9 cellular contexts compared by ENCODE assay signal in the genomic region with DNA sequence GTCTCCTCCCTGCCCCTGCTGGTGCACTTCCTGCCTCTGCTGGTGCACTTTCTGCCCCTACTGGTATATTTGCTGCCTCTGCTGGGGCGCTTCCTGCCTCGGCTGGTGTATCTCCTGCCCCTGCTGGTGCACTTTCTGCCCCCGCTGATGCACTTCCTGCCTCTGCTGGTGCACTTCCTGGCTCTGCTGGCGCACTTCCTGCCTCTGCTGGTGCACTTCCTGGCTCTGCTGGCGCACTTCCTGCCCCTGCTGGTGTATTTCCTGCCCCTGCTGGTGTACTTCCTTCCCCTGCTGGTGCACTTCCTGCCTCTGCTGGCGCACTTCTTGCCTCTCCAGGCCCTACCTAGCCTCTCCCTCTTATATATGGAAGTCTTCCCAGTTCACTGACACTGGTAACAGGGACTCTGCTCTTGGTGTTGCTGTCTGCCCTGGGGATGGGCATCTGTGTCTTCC. TPM values are rescaled to one million over a fixed set of nuclear protein-coding genes. Genes with fewer than 3 reads are reported as not detected.
DNase-seq lines count a peak whose midpoint lies in the region; ATAC-seq and TF ChIP-seq lines count a peak whose summit lies in the region.
"Had no signal": no experiment of that assay in that cellular context is flagged by ENCODE, and none has a peak within 500 bp of the region (broad histone marks: within the 10 kb centered on the region; RNA-seq: fewer than 3 reads in every experiment).

No MANE protein-coding gene starts in this region.

- peak; percentile 83 for DNase-seq in UCSD-AML1 (lab: John Stamatoyannopoulos, UW; ENCODE audit: unreplicated experiment)
- DNase-seq in stimulated activated CD4-positive, alpha-beta T cell treated with anti-CD3 and anti-CD28 coated beads, Interleukin-1b, Interleukin-23, amount 100 ng/mL, for 1 hour (ENCODE audit: low read depth in 2 of 2): peak; percentile 44 to 55
- DNase-seq in SIG-M5 (lab: John Stamatoyannopoulos, UW): no peak
- DNase-seq in occipital lobe (lab: John Stamatoyannopoulos, UW): no peak
- DNase-seq in SHP77 treated with DMSO at 0.1 percent for 48 hours (lab: John Stamatoyannopoulos, UW): no peak

- no peak for ATAC-seq in HG02938 (IDR thresholded peaks at IDR 0.05; ENCODE audit: unreplicated experiment)

- no peak overlapping the region for H3K4me3 ChIP-seq in GM12875 (ENCODE audit: low read depth, low read length)

- no peaks in the 10 kb centered on the region for H3K36me3 Mint-ChIP-seq in brain

- no peak overlapping the region for H3K4me3 Mint-ChIP-seq in brain

- TF ChIP-seq CTCF in GM12875 (IDR thresholded peaks at IDR 0.05; ENCODE audit: borderline replicate concordance, insufficient read depth, low read depth, low read length): peak; percentile 20; the same call in 1 of the 2 replicates
- TF ChIP-seq CTCF in brain (conservative IDR thresholded peaks at IDR 0.05): no peak

- H3K27ac Mint-ChIP-seq in brain: peak overlapping the region in 3 of 5 experiments; percentile 23 to 89 (median 38)

- peaks cover 17% of the 10 kb centered on the region for H3K4me1 Mint-ChIP-seq in brain

- H3K9me3 Mint-ChIP-seq in brain: no peaks in the 10 kb centered on the region

- peaks cover 6% of the 10 kb centered on the region for H3K27me3 Mint-ChIP-seq in brain

RNA-seq across cellular contexts. Expression of a gene that starts 10.1 kb away (rescaled TPM):
- polyA plus RNA-seq in brain (ENCODE audit: insufficient read depth, low read depth, low replicate concordance): 10.5 TPM
- 2.3 TPM for total RNA-seq in occipital lobe

RNA-seq across cellular contexts. Expression of a gene that starts 36.1 kb away (rescaled TPM):
- polyA plus RNA-seq in brain (ENCODE audit: insufficient read depth, low read depth, low replicate concordance): not detected
- total RNA-seq in occipital lobe: not detected
- total RNA-seq: fibroblast of villous mesenchyme had no signal

RNA-seq across cellular contexts. Expression of a gene that starts 38.9 kb away (rescaled TPM):
- polyA plus RNA-seq in brain (ENCODE audit: insufficient read depth, low read depth, low replicate concordance): 25.3 TPM
- 9.5 TPM for total RNA-seq in occipital lobe

RNA-seq across cellular contexts. Expression of a gene that starts 48.5 kb away (rescaled TPM):
- polyA plus RNA-seq in brain (ENCODE audit: insufficient read depth, low read depth, low replicate concordance): 8.0 TPM
- total RNA-seq in occipital lobe: 25.7 TPM

Comparison
In these comparisons a context has a peak if more than half of its experiments do, and no peak if none do; other contexts are left out.
1. DNase-seq: peak in UCSD-AML1 (single experiment) and stimulated activated CD4-positive, alpha-beta T cell treated with anti-CD3 and anti-CD28 coated beads, Interleukin-1b, Interleukin-23, amount 100 ng/mL, for 1 hour (2 of 2); none in SIG-M5 (single experiment), occipital lobe (single experiment) and SHP77 treated with DMSO at 0.1 percent for 48 hours (single experiment).